Comparison of ENCODE assay signal across 20 cellular contexts in the genomic region with DNA sequence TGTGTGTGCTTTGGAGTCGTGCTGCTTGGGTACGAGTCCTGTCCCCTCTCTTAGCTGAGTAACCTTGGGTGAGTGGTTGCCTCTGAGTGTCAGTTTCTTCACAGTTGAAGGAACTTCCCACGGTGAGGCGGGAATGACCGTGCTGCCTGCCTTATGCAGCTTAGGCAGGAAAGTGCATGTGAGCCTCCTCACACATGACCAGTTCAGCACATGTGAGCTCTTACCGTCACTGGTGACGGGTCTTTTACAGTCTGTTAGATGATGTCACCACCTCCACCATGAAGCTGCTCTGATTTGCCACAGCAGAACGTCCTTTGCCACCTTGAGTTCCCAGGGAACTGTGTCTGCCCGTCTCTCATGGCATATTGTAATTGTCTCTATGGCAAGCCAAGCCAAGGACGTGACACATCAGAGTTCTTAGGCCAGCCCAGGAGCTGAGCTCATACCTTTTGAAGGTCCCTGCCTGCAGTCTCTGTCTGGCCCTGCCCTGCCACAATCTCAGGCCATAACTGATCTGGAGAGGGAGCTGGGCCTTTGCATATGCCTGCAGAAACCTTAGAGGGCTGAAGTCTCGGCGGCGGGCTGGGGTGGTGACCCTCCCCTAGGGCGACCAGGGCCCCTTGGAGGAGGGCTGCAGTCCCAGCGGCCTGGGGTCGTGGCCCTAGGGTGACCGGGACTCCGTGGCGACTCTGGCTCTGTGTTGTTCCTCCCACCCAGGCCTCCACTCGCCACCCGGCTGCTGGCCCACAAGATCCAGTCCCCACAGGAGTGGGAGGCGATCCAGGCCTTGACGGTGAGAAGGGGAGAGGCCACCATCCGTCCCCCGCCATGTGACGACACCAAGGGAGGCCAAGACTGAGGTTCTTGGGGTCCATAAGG. TPM values are rescaled to one million over a fixed set of nuclear protein-coding genes. Genes with fewer than 3 reads are reported as not detected.
DNase-seq lines count a peak whose midpoint lies in the region; ATAC-seq and TF ChIP-seq lines count a peak whose summit lies in the region.
"Had no signal": no experiment of that assay in that cellular context is flagged by ENCODE, and none has a peak within 500 bp of the region (broad histone marks: within the 10 kb centered on the region; RNA-seq: fewer than 3 reads in every experiment).

No MANE protein-coding gene starts in this region.

- in situ Hi-C loops in ACHN (cut with HindIII; ENCODE audit: low pct_ligation_motif_present, low pct_unique_long_range_greater_than_20kb, low sequenced_read_pairs) = no loop called here

- H3K9me3 Mint-ChIP-seq in CD14-positive monocyte (no peaks in the 10 kb centered on the region), activated B cell treated with CpG ODN at 0.5 μM for 24 hours (no peaks in the 10 kb centered on the region), naive B cell (no peaks in the 10 kb centered on the region)
- H3K9me3 Mint-ChIP-seq: CD8-positive, alpha-beta T cell had no signal

- CTCF ChIA-PET in activated B cell treated with CpG ODN at 0.5 μM for 24 hours (lab: Charles Lee) = interaction anchor here (0.8 to 1.6 kb wide), 4 partner anchors 8 to 65 kb away, joined by 3 to 8 read pairs (median 4); a partner anchor contains a TSS

- peak; percentile 41 for DNase-seq in CD14-positive monocyte (ENCODE audit: low spot score)
- DNase-seq in H7 = peak; percentile 52
- DNase-seq in activated B cell treated with CpG ODN at 0.5 μM for 24 hours = no peak
- no peak for DNase-seq in naive B cell
- DNase-seq in middle frontal gyrus (ENCODE audit: extremely low spot score, low spot score) = no peak
- DNase-seq in left ventricle myocardium superior = no peak
- DNase-seq in NCI-H2107 (lab: John Stamatoyannopoulos, UW) = no peak
- DNase-seq in ACHN = no peak
- DNase-seq: BE2C; CD8-positive, alpha-beta T cell; EL; MV-4-11; NCI-H1436; NCI-H2081; NCI-H226; NCI-H526; PC-9; SHP77 had no signal

- peak; percentile 47 for ATAC-seq in activated B cell treated with CpG ODN at 0.5 μM for 24 hours (ENCODE audit: low read depth)
- peak; percentile 56 to 61 for ATAC-seq in naive B cell (ENCODE audit: low read depth in 2 of 2)
- ATAC-seq in left ventricle myocardium superior = no peak
- ATAC-seq: CD8-positive, alpha-beta T cell; HCT116 had no signal

- TF ChIP-seq CTCF in CD14-positive monocyte (IDR thresholded peaks at IDR 0.05) (no peak), activated B cell treated with CpG ODN at 0.5 μM for 24 hours (IDR thresholded peaks at IDR 0.05) (no peak)

- intact Hi-C loops in CD14-positive monocyte (cut with micrococcal nuclease) (no loop called here), activated B cell treated with CpG ODN at 0.5 μM for 24 hours (cut with micrococcal nuclease) (no loop called here), left ventricle myocardium superior (cut with micrococcal nuclease) (no loop called here)

- H3K4me3 Mint-ChIP-seq in CD14-positive monocyte (no peak overlapping the region), activated B cell treated with CpG ODN at 0.5 μM for 24 hours (no peak overlapping the region), naive B cell (peak overlapping the region in 1 of 8 donors; percentile 37)
- H3K4me3 Mint-ChIP-seq: CD8-positive, alpha-beta T cell had no signal

- H3K27me3 Mint-ChIP-seq in CD14-positive monocyte (ENCODE audit: low read depth in 3 of 3) (peaks cover 0 to 5% (median 0%) of the 10 kb centered on the region in 3 donors), activated B cell treated with CpG ODN at 0.5 μM for 24 hours (no peaks in the 10 kb centered on the region), naive B cell (no peaks in the 10 kb centered on the region)

- no peak overlapping the region for H3K4me3 ChIP-seq in H7 (ENCODE audit: insufficient read depth, low read depth, low read length)
- H3K4me3 ChIP-seq: PC-9 had no signal

- peak overlapping the region in 3 of 7 donors; percentile 25 to 53 (median 46) for H3K27ac Mint-ChIP-seq in CD14-positive monocyte
- H3K27ac Mint-ChIP-seq in activated B cell treated with CpG ODN at 0.5 μM for 24 hours = peak overlapping the region; percentile 30
- peak overlapping the region in 3 of 6 donors; percentile 24 to 49 (median 37) for H3K27ac Mint-ChIP-seq in naive B cell
- H3K27ac Mint-ChIP-seq: CD8-positive, alpha-beta T cell had no signal

- POLR2A ChIA-PET in activated B cell treated with CpG ODN at 0.5 μM for 24 hours (lab: Charles Lee) = interaction anchor here (6.0 kb wide), 1 partner anchor 8 kb away, joined by 54 read pairs; a partner anchor contains a TSS

- H3K36me3 Mint-ChIP-seq in CD14-positive monocyte (peaks cover 62 to 93% of the 10 kb centered on the region in 2 donors), activated B cell treated with CpG ODN at 0.5 μM for 24 hours (ENCODE audit: low read depth) (peaks cover 57% of the 10 kb centered on the region), naive B cell (no peaks in the 10 kb centered on the region)

- peaks cover 6% of the 10 kb centered on the region for H3K4me1 Mint-ChIP-seq in CD14-positive monocyte
- peaks cover 25% of the 10 kb centered on the region for H3K4me1 Mint-ChIP-seq in activated B cell treated with CpG ODN at 0.5 μM for 24 hours
- H3K4me1 Mint-ChIP-seq in naive B cell = peaks cover 0 to 10% (median 8%) of the 10 kb centered on the region in 3 donors

- H3K27me3 ChIP-seq in H7 (ENCODE audit: control insufficient read depth, insufficient read depth, low read length) = no peaks in the 10 kb centered on the region
- H3K27me3 ChIP-seq: BE2C had no signal

- peaks cover 23% of the 10 kb centered on the region for H3K36me3 ChIP-seq in H7 (replicated peaks; ENCODE audit: control insufficient read depth, insufficient read depth, low read length)

RNA-seq across cellular contexts. Expression of a gene that starts 7.8 kb away (rescaled TPM):
- polyA plus RNA-seq in CD14-positive monocyte (10 to 100 TPM; 19.8 to 24.8 TPM), naive B cell (ENCODE audit: low read depth in 6 of 6) (10 to 100 TPM; 15.5 to 28.9 (median 24.2) TPM)
- total RNA-seq in H7 (2014; rRNA removed; shearing (Covaris generic)) = 67.9 and 98.6 TPM in 2 replicates
- total RNA-seq in activated B cell treated with CpG ODN at 0.5 μM for 24 hours (102 and 126 TPM in 2 replicates), left ventricle myocardium superior (28.5 TPM)

RNA-seq across cellular contexts. Expression of a gene that starts 23.0 kb away (rescaled TPM):
- polyA plus RNA-seq in CD14-positive monocyte (10 to 100 TPM; 20.0 TPM), naive B cell (ENCODE audit: low read depth in 6 of 6) (1 to 10 TPM; 2.7 to 8.0 (median 3.2) TPM)
- total RNA-seq in H7 (2014; rRNA removed; shearing (Covaris generic)) = 30.0 and 35.2 TPM in 2 replicates
- total RNA-seq in activated B cell treated with CpG ODN at 0.5 μM for 24 hours (87.9 and 88.4 TPM in 2 replicates), left ventricle myocardium superior (2.7 TPM)

RNA-seq across cellular contexts. Expression of a gene that starts 36.6 kb away (rescaled TPM):
- polyA plus RNA-seq in CD14-positive monocyte = 100 to 1,000 TPM; 654 to 878 TPM
- total RNA-seq in H7 (2014; rRNA removed; shearing (Covaris generic)) = not detected in 2 replicates
- not detected in 2 replicates for total RNA-seq in activated B cell treated with CpG ODN at 0.5 μM for 24 hours
- 1 to 10 TPM in 1 of 6 donors, under 1 TPM in 3, not detected in 2; 0.60 to 2.6 (median 0.66) TPM for polyA plus RNA-seq in naive B cell (ENCODE audit: low read depth in 6 of 6)
- not detected for total RNA-seq in left ventricle myocardium superior
- total RNA-seq: CD8-positive, alpha-beta T cell; HT1080; PC-9 had no signal

RNA-seq across cellular contexts. Expression of a gene that starts 42.1 kb away (rescaled TPM):
- polyA plus RNA-seq in CD14-positive monocyte (1 to 10 TPM; 1.0 to 4.3 TPM), naive B cell (ENCODE audit: low read depth in 6 of 6) (10 to 100 TPM in 1 of 6 donors, 1 to 10 TPM in 5; 4.0 to 14.3 (median 7.6) TPM)
- 54.1 and 60.9 TPM in 2 replicates for total RNA-seq in H7 (2014; rRNA removed; shearing (Covaris generic))
- total RNA-seq in activated B cell treated with CpG ODN at 0.5 μM for 24 hours (17.7 and 22.6 TPM in 2 replicates), left ventricle myocardium superior (21.5 TPM)

RNA-seq across cellular contexts. Expression of a gene that starts 56.2 kb away (rescaled TPM):
- polyA plus RNA-seq in CD14-positive monocyte (1 to 10 TPM; 5.9 to 8.5 TPM), naive B cell (ENCODE audit: low read depth in 6 of 6) (under 1 TPM in 5 of 6 donors, not detected in 1; 0.22 to 0.82 (median 0.26) TPM)
- total RNA-seq in H7 (2014; rRNA removed; shearing (Covaris generic)) = 13.3 and 22.5 TPM in 2 replicates
- total RNA-seq in activated B cell treated with CpG ODN at 0.5 μM for 24 hours (not detected in 2 replicates), left ventricle myocardium superior (14.6 TPM)
- total RNA-seq: CD8-positive, alpha-beta T cell had no signal

Comparison
In these comparisons a context has a peak if more than half of its experiments do, and no peak if none do; other contexts are left out.
1. DNase-seq: peak in CD14-positive monocyte (single experiment) and H7 (single experiment); none in activated B cell treated with CpG ODN at 0.5 μM for 24 hours (single experiment), naive B cell (single experiment), middle frontal gyrus (single experiment), left ventricle myocardium superior (single experiment), NCI-H2107 (single experiment) and ACHN (single experiment).